In the genomic region with DNA sequence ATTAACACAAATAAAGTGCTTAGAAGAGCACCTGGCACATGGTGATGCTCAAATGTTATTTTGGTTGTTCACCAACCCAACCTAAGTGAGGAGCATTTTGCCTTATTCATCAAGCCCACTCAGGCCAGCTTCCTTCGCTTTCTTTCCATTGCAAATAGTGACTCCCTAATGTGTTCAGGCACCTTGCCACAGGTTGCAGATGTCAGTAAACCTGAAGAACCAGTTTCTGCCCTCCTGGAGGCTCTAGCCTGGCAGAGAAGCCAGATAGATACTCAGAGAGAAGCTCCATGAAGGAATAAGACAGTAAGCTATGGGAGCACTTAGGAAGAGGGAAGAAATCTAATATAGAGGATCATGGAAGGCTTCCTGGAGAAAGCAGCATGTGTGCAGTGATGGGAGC, we compare ENCODE assay signal across 1 cellular context.
TF ChIP-seq lines count a peak whose summit lies in the region.

No MANE protein-coding gene starts in this region.

TF ChIP-seq in H1, 55 proteins besides CTCF, POLR2A, EP300 and RAD21:
- no peak for TF ChIP-seq BACH1 (IDR thresholded peaks at IDR 0.05; ENCODE audit: low read length)
- TF ChIP-seq ASH2L (IDR thresholded peaks at IDR 0.05; ENCODE audit: low read length): peak; percentile 40
- TF ChIP-seq CBX8 (IDR thresholded peaks at IDR 0.05; ENCODE audit: borderline replicate concordance, low read depth, low read length): no peak
- 0 out of 2 replicates have a peak, but pooled peaks have one; percentile 48 for TF ChIP-seq SP1 (IDR thresholded peaks at IDR 0.05; ENCODE audit: low read depth, low read length)
- 0 out of 2 replicates have a peak, but pooled peaks have one; percentile 30 for TF ChIP-seq TCF12 (IDR thresholded peaks at IDR 0.05; ENCODE audit: low read depth, low read length)
- TF ChIP-seq MAFK (IDR thresholded peaks at IDR 0.05; ENCODE audit: low read depth, low read length): no peak
- no peak for TF ChIP-seq RXRA (IDR thresholded peaks at IDR 0.05; ENCODE audit: insufficient read depth, low read depth, low read length)
